ENCODE assay signal across 35 cellular contexts in the genomic region with DNA sequence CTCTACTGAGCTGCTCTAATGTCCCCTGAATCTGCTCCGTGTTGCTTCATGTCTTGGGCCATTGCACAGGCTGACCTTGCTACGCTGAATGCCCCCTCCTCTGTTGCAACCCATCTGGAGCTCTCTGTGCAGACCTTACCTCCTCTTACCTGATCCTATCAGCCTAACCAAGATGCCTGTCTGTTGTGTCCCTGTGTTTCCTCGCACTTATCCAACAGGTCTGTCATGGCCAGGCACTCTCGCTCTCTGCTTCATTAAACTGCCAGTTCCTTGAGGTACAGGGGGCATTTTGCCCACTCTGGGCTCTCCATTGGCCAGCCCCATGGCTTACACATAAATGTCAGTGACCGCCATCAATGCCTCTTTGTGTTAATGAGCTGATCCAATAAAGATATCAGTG.
"Had no signal": no experiment of that assay in that cellular context is flagged by ENCODE, and none has a peak within 500 bp of the region (broad histone marks: within the 10 kb centered on the region; RNA-seq: fewer than 3 reads in every experiment).

No MANE protein-coding gene starts in this region.

- H3K27ac ChIP-seq: adrenal gland, body of pancreas, brain microvascular endothelial cell, breast epithelium, VCaP had no signal

- H3K27me3 Mint-ChIP-seq: activated B cell treated with CpG ODN at 0.5 μM for 24 hours; activated CD4-positive, alpha-beta T cell treated with anti-CD3 and anti-CD28 coated beads, Interleukin-2, amount 10 ng/mL, durations not matched to agents 24 days and 14 days; activated CD8-positive, alpha-beta T cell treated with anti-CD3 and anti-CD28 coated beads for 36 hours; activated naive CD8-positive, alpha-beta T cell treated with anti-CD3 and anti-CD28 coated beads for 36 hours had no signal

- H3K4me3 Mint-ChIP-seq: activated B cell treated with CpG ODN at 0.5 μM for 24 hours; activated CD4-positive, alpha-beta memory T cell treated with anti-CD3 and anti-CD28 coated beads for 36 hours; activated CD4-positive, alpha-beta T cell treated with anti-CD3 and anti-CD28 coated beads, Interleukin-2, amount 10 ng/mL, durations not matched to agents 24 days and 14 days; activated CD8-positive, alpha-beta T cell treated with anti-CD3 and anti-CD28 coated beads for 36 hours; activated naive CD4-positive, alpha-beta T cell treated with anti-CD3 and anti-CD28 coated beads for 36 hours; activated naive CD8-positive, alpha-beta T cell treated with anti-CD3 and anti-CD28 coated beads for 36 hours; activated T-cell treated with anti-CD3 and anti-CD28 coated beads, Interleukin-2, amount 50 U/mL, for 4 hours; activated T-cell treated with anti-CD3 and anti-CD28 coated beads, Interleukin-2, amount 50 U/mL, for 72 hours; activated T-helper 1 cell treated with anti-CD3 and anti-CD28 coated beads, Interleukin-12 subunit alpha, Interleukin-12 subunit beta, Interleukin-2, Interleukin-4 antibody, amounts not matched to agents 30 ng/mL and 10 ng/mL and 1 ng/mL, durations not matched to agents 14 hours and 24 hours and 36 hours; activated T-helper 17 cell treated with anti-CD3 and anti-CD28 coated beads, Interleukin-2, amount 50 U/mL, for 72 hours; T-helper 1 cell treated with Interleukin-12 subunit alpha and Interleukin-12 subunit beta and Interleukin-4 antibody, amounts not matched to agents 30 μg/mL and 1 μg/mL, for 36 hours; T-helper 2 cell treated with Interferon-gamma antibody and Interleukin-4, amounts not matched to agents 5 μg/mL and 100 μg/mL, for 36 hours had no signal

- H3K27ac Mint-ChIP-seq: activated B cell treated with CpG ODN at 0.5 μM for 24 hours; activated CD4-positive, alpha-beta memory T cell treated with anti-CD3 and anti-CD28 coated beads for 36 hours; activated CD4-positive, alpha-beta T cell treated with anti-CD3 and anti-CD28 coated beads, Interleukin-2, amount 10 ng/mL, durations not matched to agents 24 days and 14 days; activated CD8-positive, alpha-beta T cell treated with anti-CD3 and anti-CD28 coated beads for 36 hours; activated naive CD4-positive, alpha-beta T cell treated with anti-CD3 and anti-CD28 coated beads for 36 hours; activated naive CD4-positive, alpha-beta T cell treated with anti-CD3 and anti-CD28 coated beads, Interleukin-2, amount 50 U/mL, for 72 hours; activated naive CD8-positive, alpha-beta T cell treated with anti-CD3 and anti-CD28 coated beads for 36 hours; activated T-cell treated with anti-CD3 and anti-CD28 coated beads, Interleukin-2, amount 50 U/mL, for 72 hours; activated T-helper 1 cell treated with anti-CD3 and anti-CD28 coated beads, Interleukin-12 subunit alpha, Interleukin-12 subunit beta, Interleukin-2, Interleukin-4 antibody, amounts not matched to agents 30 ng/mL and 10 ng/mL and 1 ng/mL, durations not matched to agents 14 hours and 24 hours and 36 hours; activated T-helper 17 cell treated with anti-CD3 and anti-CD28 coated beads, Interleukin-2, amount 50 U/mL, for 72 hours; T-helper 1 cell treated with Interleukin-12 subunit alpha and Interleukin-12 subunit beta and Interleukin-4 antibody, amounts not matched to agents 30 μg/mL and 1 μg/mL, for 36 hours; T-helper 2 cell treated with Interferon-gamma antibody and Interleukin-4, amounts not matched to agents 5 μg/mL and 100 μg/mL, for 36 hours had no signal

- H3K9me3 Mint-ChIP-seq: activated CD4-positive, alpha-beta memory T cell treated with anti-CD3 and anti-CD28 coated beads for 36 hours; activated CD4-positive, alpha-beta T cell treated with anti-CD3 and anti-CD28 coated beads, Interleukin-2, amount 10 ng/mL, durations not matched to agents 24 days and 14 days; activated CD8-positive, alpha-beta T cell treated with anti-CD3 and anti-CD28 coated beads for 36 hours; activated naive CD4-positive, alpha-beta T cell treated with anti-CD3 and anti-CD28 coated beads for 36 hours; activated naive CD8-positive, alpha-beta T cell treated with anti-CD3 and anti-CD28 coated beads for 36 hours; activated T-helper 1 cell treated with anti-CD3 and anti-CD28 coated beads, Interleukin-12 subunit alpha, Interleukin-12 subunit beta, Interleukin-2, Interleukin-4 antibody, amounts not matched to agents 30 ng/mL and 10 ng/mL and 1 ng/mL, durations not matched to agents 14 hours and 24 hours and 36 hours; activated T-helper 17 cell treated with anti-CD3 and anti-CD28 coated beads, Interleukin-2, amount 50 U/mL, for 72 hours had no signal

- DNase-seq: activated B cell treated with CpG ODN at 0.5 μM for 24 hours; activated CD4-positive, alpha-beta memory T cell treated with anti-CD3 and anti-CD28 coated beads for 36 hours; activated CD4-positive, alpha-beta T cell treated with anti-CD3 and anti-CD28 coated beads for 4 hours; activated CD4-positive, alpha-beta T cell treated with anti-CD3 and anti-CD28 coated beads, Interleukin-2, amount 10 ng/mL, durations not matched to agents 24 days and 14 days; activated CD4-positive, alpha-beta T cell treated with anti-CD3 and anti-CD28 coated beads, Interleukin-2, amount 50 U/mL, for 1 hour; activated CD4-positive, alpha-beta T cell treated with anti-CD3 and anti-CD28 coated beads, Interleukin-2, amount 50 U/mL, for 4 hours; activated CD4-positive, CD25-positive, alpha-beta regulatory T cell treated with anti-CD3 and anti-CD28 coated beads, Interleukin-2, amount 50 U/mL, for 72 hours; activated CD8-positive, alpha-beta memory T cell treated with anti-CD3 and anti-CD28 coated beads, Interleukin-2, amount 50 U/mL, for 4 hours; activated CD8-positive, alpha-beta T cell treated with anti-CD3 and anti-CD28 coated beads for 36 hours; activated effector memory CD4-positive, alpha-beta T cell treated with anti-CD3 and anti-CD28 coated beads, Interleukin-2, amount 50 U/mL, for 16 hours; activated gamma-delta T cell treated with Interleukin-2 at 50 U/mL for 16 hours; activated naive CD4-positive, alpha-beta T cell; activated naive CD4-positive, alpha-beta T cell treated with anti-CD3 and anti-CD28 coated beads for 36 hours; activated naive CD4-positive, alpha-beta T cell treated with anti-CD3 and anti-CD28 coated beads, Interleukin-2, amount 50 U/mL, for 16 hours; activated naive CD8-positive, alpha-beta T cell treated with anti-CD3 and anti-CD28 coated beads for 36 hours; activated T-cell treated with anti-CD3 and anti-CD28 coated beads for 4 hours; activated T-cell treated with anti-CD3 and anti-CD28 coated beads, Interleukin-2, amount 50 U/mL, for 1 hour; activated T-cell treated with anti-CD3 and anti-CD28 coated beads, Interleukin-2, amount 50 U/mL, for 4 hours; activated T-cell treated with anti-CD3 and anti-CD28 coated beads, Interleukin-2, amount 50 U/mL, for 72 hours; adrenal gland; amniotic stem cell; aorta; body of pancreas; brain microvascular endothelial cell; central memory CD4-positive, alpha-beta T cell; T-helper 1 cell; T-helper 2 cell; T-helper 9 cell had no signal

- H3K27me3 ChIP-seq: adrenal gland, body of pancreas, brain microvascular endothelial cell had no signal

- H3K4me3 ChIP-seq: adrenal gland, body of pancreas, breast epithelium had no signal

- H3K4me1 ChIP-seq: adrenal gland, body of pancreas, breast epithelium had no signal

- H3K4me1 Mint-ChIP-seq: activated B cell treated with CpG ODN at 0.5 μM for 24 hours; activated CD4-positive, alpha-beta T cell treated with anti-CD3 and anti-CD28 coated beads, Interleukin-2, amount 10 ng/mL, durations not matched to agents 24 days and 14 days; activated naive CD8-positive, alpha-beta T cell treated with anti-CD3 and anti-CD28 coated beads for 36 hours; activated T-helper 17 cell treated with anti-CD3 and anti-CD28 coated beads, Interleukin-2, amount 50 U/mL, for 72 hours had no signal

- H3K36me3 ChIP-seq: adrenal gland, brain microvascular endothelial cell, breast epithelium had no signal

- H3K9me3 ChIP-seq: adrenal gland, body of pancreas had no signal

- H3K36me3 Mint-ChIP-seq: activated CD4-positive, alpha-beta memory T cell treated with anti-CD3 and anti-CD28 coated beads for 36 hours; activated naive CD4-positive, alpha-beta T cell treated with anti-CD3 and anti-CD28 coated beads, Interleukin-2, amount 50 U/mL, for 72 hours; activated naive CD8-positive, alpha-beta T cell treated with anti-CD3 and anti-CD28 coated beads for 36 hours had no signal
